Comparison of ENCODE assay signal across 9 cellular contexts in genomic region chr5:176360894-176361436, GRCh38. TPM values are rescaled to one million over a fixed set of nuclear protein-coding genes. Genes with fewer than 3 reads are reported as not detected.
DNase-seq lines count a peak whose midpoint lies in the region; ATAC-seq and TF ChIP-seq lines count a peak whose summit lies in the region.
"Had no signal": no experiment of that assay in that cellular context is flagged by ENCODE, and none has a peak within 500 bp of the region (broad histone marks: within the 10 kb centered on the region; RNA-seq: fewer than 3 reads in every experiment).

No MANE protein-coding gene starts in this region.

- no peak for TF ChIP-seq EP300 in sigmoid colon (IDR thresholded peaks at IDR 0.05)

- H3K27ac ChIP-seq in CD4-positive, CD25-positive, alpha-beta regulatory T cell (ENCODE audit: insufficient read depth, low read length, poor library complexity, severe bottlenecking) = peak overlapping the region; percentile 86
- peak overlapping the region; percentile 85 for H3K27ac ChIP-seq in left ventricle myocardium inferior (replicated peaks)
- H3K27ac ChIP-seq in sigmoid colon = peak overlapping the region; percentile 72 to 87 (median 84)

- H3K9me3 Mint-ChIP-seq in CD4-positive, CD25-positive, alpha-beta regulatory T cell = no peaks in the 10 kb centered on the region
- no peaks in the 10 kb centered on the region for H3K9me3 Mint-ChIP-seq in activated CD8-positive, alpha-beta T cell treated with anti-CD3 and anti-CD28 coated beads for 36 hours

- peak; percentile 15 for TF ChIP-seq CTCF in activated CD8-positive, alpha-beta T cell treated with anti-CD3 and anti-CD28 coated beads for 36 hours (IDR thresholded peaks at IDR 0.05)
- TF ChIP-seq CTCF in left ventricle myocardium inferior (IDR thresholded peaks at IDR 0.05; ENCODE audit: borderline replicate concordance) = no peak
- peak in 1 of 4 experiments; percentile 0 for TF ChIP-seq CTCF in sigmoid colon (IDR thresholded peaks at IDR 0.05)
- no peak for TF ChIP-seq CTCF in GM13977 (IDR thresholded peaks at IDR 0.05; ENCODE audit: extremely low read depth, insufficient read depth, missing control alignments)

- H3K4me3 Mint-ChIP-seq in CD4-positive, CD25-positive, alpha-beta regulatory T cell = peak overlapping the region; percentile 97 to 99 (median 99)
- H3K4me3 Mint-ChIP-seq in activated CD8-positive, alpha-beta T cell treated with anti-CD3 and anti-CD28 coated beads for 36 hours = peak overlapping the region; percentile 98

- H3K36me3 Mint-ChIP-seq in CD4-positive, CD25-positive, alpha-beta regulatory T cell = peaks cover 17% of the 10 kb centered on the region
- peaks cover 21% of the 10 kb centered on the region for H3K36me3 Mint-ChIP-seq in activated CD8-positive, alpha-beta T cell treated with anti-CD3 and anti-CD28 coated beads for 36 hours (ENCODE audit: low read depth)

- no peak for ATAC-seq in CD4-positive, CD25-positive, alpha-beta regulatory T cell (ENCODE audit: low read depth in 2 of 2)
- ATAC-seq in HG02870 (IDR thresholded peaks at IDR 0.05; ENCODE audit: unreplicated experiment) (peak; percentile 5), HG03175 (IDR thresholded peaks at IDR 0.05; ENCODE audit: unreplicated experiment) (no peak), HG03571 (IDR thresholded peaks at IDR 0.05; ENCODE audit: unreplicated experiment) (no peak)
- peak; percentile 2 for ATAC-seq in activated CD8-positive, alpha-beta T cell treated with anti-CD3 and anti-CD28 coated beads for 36 hours

- peaks cover 36% of the 10 kb centered on the region for H3K4me1 ChIP-seq in CD4-positive, CD25-positive, alpha-beta regulatory T cell (ENCODE audit: control insufficient read depth, insufficient read depth, low read length, poor library complexity, severe bottlenecking)
- H3K4me1 ChIP-seq in left ventricle myocardium inferior (peaks cover 53% of the 10 kb centered on the region), sigmoid colon (peaks cover 0 to 31% (median 23%) of the 10 kb centered on the region in 4 donors)

- peak overlapping the region; percentile 95 to 98 (median 98) for H3K27ac Mint-ChIP-seq in CD4-positive, CD25-positive, alpha-beta regulatory T cell
- H3K27ac Mint-ChIP-seq in activated CD8-positive, alpha-beta T cell treated with anti-CD3 and anti-CD28 coated beads for 36 hours = peak overlapping the region; percentile 98

- intact Hi-C loops in activated CD8-positive, alpha-beta T cell treated with anti-CD3 and anti-CD28 coated beads for 36 hours (cut with micrococcal nuclease) = loop anchor here (1.0 kb wide), 1 partner anchor 27 kb away; the partner anchor contains the start of genes HIGD2A and NOP16
- intact Hi-C loops in left ventricle myocardium inferior (cut with micrococcal nuclease) = no loop called here
- intact Hi-C loops in sigmoid colon (cut with DNase I) = loop anchor here (5.0 kb wide), 1 partner anchor 176 kb away; the partner anchor contains the start of gene RNF44

- no peak for TF ChIP-seq POLR2A in sigmoid colon (IDR thresholded peaks at IDR 0.05)

- WGBS in sigmoid colon, 2 donors = 2 to 3% methylated on average over 27 of the region's 27 CpGs

- peak overlapping the region; percentile 79 for H3K4me3 ChIP-seq in CD4-positive, CD25-positive, alpha-beta regulatory T cell (ENCODE audit: low read depth, low read length)
- H3K4me3 ChIP-seq in left ventricle myocardium inferior = peak overlapping the region; percentile 97
- peak overlapping the region; percentile 72 to 99 (median 80) for H3K4me3 ChIP-seq in sigmoid colon

- no peaks in the 10 kb centered on the region for H3K9me3 ChIP-seq in CD4-positive, CD25-positive, alpha-beta regulatory T cell (ENCODE audit: control insufficient read depth in 2 of 2, low read length in 2 of 2)
- H3K9me3 ChIP-seq in left ventricle myocardium inferior (replicated peaks) (no peaks in the 10 kb centered on the region), sigmoid colon (no peaks in the 10 kb centered on the region)

- in situ Hi-C loops in GM13977 (cut with MboI; ENCODE audit: low pct_unique_long_range_greater_than_20kb, low sequenced_read_pairs, unreplicated experiment) = no loop called here

- no peaks in the 10 kb centered on the region for H3K27me3 ChIP-seq in CD4-positive, CD25-positive, alpha-beta regulatory T cell (ENCODE audit: control insufficient read depth, insufficient read depth, low read length)
- H3K27me3 ChIP-seq in left ventricle myocardium inferior (ENCODE audit: low read depth) = no peaks in the 10 kb centered on the region
- H3K27me3 ChIP-seq in sigmoid colon = no peaks in the 10 kb centered on the region

- no peak for DNase-seq in CD4-positive, CD25-positive, alpha-beta regulatory T cell
- no peak for DNase-seq in activated CD8-positive, alpha-beta T cell treated with anti-CD3 and anti-CD28 coated beads for 36 hours
- DNase-seq in left ventricle myocardium inferior (no peak), sigmoid colon (no peak), GM13977 (ENCODE audit: low spot score) (no peak)

- CTCF ChIA-PET in activated CD8-positive, alpha-beta T cell treated with anti-CD3 and anti-CD28 coated beads for 36 hours (lab: Charles Lee) = interaction anchor here (1.1 to 1.3 kb wide), 3 partner anchors 8 to 631 kb away, joined by 3 to 5 read pairs (median 3); no protein-coding TSS in a partner anchor

- H3K27me3 Mint-ChIP-seq in CD4-positive, CD25-positive, alpha-beta regulatory T cell = no peaks in the 10 kb centered on the region
- no peaks in the 10 kb centered on the region for H3K27me3 Mint-ChIP-seq in activated CD8-positive, alpha-beta T cell treated with anti-CD3 and anti-CD28 coated beads for 36 hours

- H3K36me3 ChIP-seq in CD4-positive, CD25-positive, alpha-beta regulatory T cell (ENCODE audit: control insufficient read depth, insufficient read depth, low read length) = peaks cover 20% of the 10 kb centered on the region
- H3K36me3 ChIP-seq in left ventricle myocardium inferior = peaks cover 35% of the 10 kb centered on the region
- peaks cover 0 to 30% (median 2%) of the 10 kb centered on the region in 4 donors for H3K36me3 ChIP-seq in sigmoid colon

- H3K4me1 Mint-ChIP-seq in CD4-positive, CD25-positive, alpha-beta regulatory T cell = peaks cover 16 to 53% (median 29%) of the 10 kb centered on the region in 4 donors
- peaks cover 30% of the 10 kb centered on the region for H3K4me1 Mint-ChIP-seq in activated CD8-positive, alpha-beta T cell treated with anti-CD3 and anti-CD28 coated beads for 36 hours (ENCODE audit: low read depth)

- POLR2A ChIA-PET in activated CD8-positive, alpha-beta T cell treated with anti-CD3 and anti-CD28 coated beads for 36 hours (lab: Charles Lee) = interaction anchor here (0.6 to 3.1 kb wide), 10 partner anchors 18 to 297 kb away, joined by 3 to 14 read pairs (median 4); partner anchors contain the start of gene FAF2

RNA-seq across cellular contexts. Expression of gene KIAA1191, which starts 0.6 kb away (rescaled TPM):
- total RNA-seq in CD4-positive, CD25-positive, alpha-beta regulatory T cell = 60.9 TPM
- polyA plus RNA-seq in CD4-positive, CD25-positive, alpha-beta regulatory T cell = 10 to 100 TPM; 59.0 to 68.9 (median 60.9) TPM
- total RNA-seq in activated CD8-positive, alpha-beta T cell treated with anti-CD3 and anti-CD28 coated beads for 36 hours = 10 to 100 TPM; 39.4 to 40.8 TPM
- total RNA-seq in left ventricle myocardium inferior (91.6 TPM), sigmoid colon (100 to 1,000 TPM in 3 of 4 donors, 10 to 100 TPM in 1; 88.8 to 117 (median 108) TPM)
- polyA plus RNA-seq in sigmoid colon = 100 to 1,000 TPM in 1 of 3 donors, 10 to 100 TPM in 2; 41.0 to 112 (median 62.5) TPM

RNA-seq across cellular contexts. Expression of gene ARL10, which starts 4.3 kb away (rescaled TPM):
- 4.8 TPM for total RNA-seq in CD4-positive, CD25-positive, alpha-beta regulatory T cell
- 1 to 10 TPM; 1.6 to 2.3 (median 2.1) TPM for polyA plus RNA-seq in CD4-positive, CD25-positive, alpha-beta regulatory T cell
- total RNA-seq in activated CD8-positive, alpha-beta T cell treated with anti-CD3 and anti-CD28 coated beads for 36 hours = 10 to 100 TPM; 15.6 to 17.0 TPM
- total RNA-seq in left ventricle myocardium inferior (6.0 TPM), sigmoid colon (10 to 100 TPM in 2 of 4 donors, 1 to 10 TPM in 2; 5.6 to 16.9 (median 10.5) TPM)
- 1 to 10 TPM in 1 of 3 donors, under 1 TPM in 2; 0.23 to 1.8 (median 0.60) TPM for polyA plus RNA-seq in sigmoid colon
- total RNA-seq: NCI-H460 had no signal

RNA-seq across cellular contexts. Expression of gene NOP16, which starts 27.4 kb away (rescaled TPM):
- 15.5 TPM for total RNA-seq in CD4-positive, CD25-positive, alpha-beta regulatory T cell
- polyA plus RNA-seq in CD4-positive, CD25-positive, alpha-beta regulatory T cell = 10 to 100 TPM; 13.6 to 41.2 (median 35.1) TPM
- 10 to 100 TPM; 71.8 to 75.1 TPM for total RNA-seq in activated CD8-positive, alpha-beta T cell treated with anti-CD3 and anti-CD28 coated beads for 36 hours
- 19.1 TPM for total RNA-seq in left ventricle myocardium inferior
- total RNA-seq in sigmoid colon = 10 to 100 TPM in 1 of 4 donors, 1 to 10 TPM in 3; 4.4 to 17.8 (median 9.6) TPM
- polyA plus RNA-seq in sigmoid colon = 10 to 100 TPM; 21.3 to 50.7 (median 22.2) TPM

RNA-seq across cellular contexts. Expression of gene HIGD2A, which starts 27.6 kb away (rescaled TPM):
- total RNA-seq in CD4-positive, CD25-positive, alpha-beta regulatory T cell = 98.9 TPM
- 100 to 1,000 TPM; 228 to 278 (median 239) TPM for polyA plus RNA-seq in CD4-positive, CD25-positive, alpha-beta regulatory T cell
- 100 to 1,000 TPM; 118 to 120 TPM for total RNA-seq in activated CD8-positive, alpha-beta T cell treated with anti-CD3 and anti-CD28 coated beads for 36 hours
- total RNA-seq in left ventricle myocardium inferior = 217 TPM
- 100 to 1,000 TPM; 201 to 249 (median 235) TPM for total RNA-seq in sigmoid colon
- polyA plus RNA-seq in sigmoid colon = 100 to 1,000 TPM; 207 to 457 (median 354) TPM

RNA-seq across cellular contexts. Expression of gene CLTB, which starts 55.4 kb away (rescaled TPM):
- 85.9 TPM for total RNA-seq in CD4-positive, CD25-positive, alpha-beta regulatory T cell
- polyA plus RNA-seq in CD4-positive, CD25-positive, alpha-beta regulatory T cell = 100 to 1,000 TPM in 2 of 4 donors, 10 to 100 TPM in 2; 92.5 to 129 (median 101) TPM
- total RNA-seq in activated CD8-positive, alpha-beta T cell treated with anti-CD3 and anti-CD28 coated beads for 36 hours = 10 to 100 TPM; 48.2 to 48.6 TPM
- total RNA-seq in left ventricle myocardium inferior = 216 TPM
- 100 to 1,000 TPM; 129 to 163 (median 156) TPM for total RNA-seq in sigmoid colon
- 100 to 1,000 TPM; 274 to 403 (median 280) TPM for polyA plus RNA-seq in sigmoid colon

Comparison
In these comparisons a context has a peak if more than half of its experiments do, and no peak if none do; other contexts are left out.
1. ATAC-seq: peak in HG02870 (single experiment) and activated CD8-positive, alpha-beta T cell treated with anti-CD3 and anti-CD28 coated beads for 36 hours (single experiment); none in CD4-positive, CD25-positive, alpha-beta regulatory T cell (0 of 2), HG03175 (single experiment) and HG03571 (single experiment).
2. Peak in every context shown above with its lines, with median percentiles within 50 percentile points of each other: H3K27ac ChIP-seq and H3K4me3 ChIP-seq.